14 cellular contexts compared by ENCODE assay signal in genomic region chr2:170298115-170298514, GRCh38.
A peak's percentile ranks its signal among the peaks of the same experiment; 100 is the strongest.
DNase-seq lines count a peak whose midpoint lies in the region; ATAC-seq lines count a peak whose summit lies in the region.
"Had no signal": no experiment of that assay in that cellular context is flagged by ENCODE, and none has a peak within 500 bp of the region (broad histone marks: within the 10 kb centered on the region; RNA-seq: fewer than 3 reads in every experiment).

No MANE protein-coding gene starts in this region.

- H3K27ac Mint-ChIP-seq in stimulated activated naive B cell treated with anti-CD40 and anti-IgM and Interleukin-4, amounts not matched to agents 10 μg/mL and 1 μg/mL and 100 μg/mL, for 72 hours, result no peak overlapping the region

- H3K4me3 Mint-ChIP-seq in stimulated activated naive B cell treated with anti-CD40 and anti-IgM and Interleukin-4, amounts not matched to agents 10 μg/mL and 1 μg/mL and 100 μg/mL, for 72 hours, result no peak overlapping the region
- H3K4me3 Mint-ChIP-seq: neural crest cell had no signal

- H3K36me3 Mint-ChIP-seq in stimulated activated naive B cell treated with anti-CD40 and anti-IgM and Interleukin-4, amounts not matched to agents 10 μg/mL and 1 μg/mL and 100 μg/mL, for 72 hours, result peaks cover 0 to 2% of the 10 kb centered on the region in 2 donors

- peaks cover 0 to 6% of the 10 kb centered on the region in 2 donors for H3K4me1 Mint-ChIP-seq in stimulated activated naive B cell treated with anti-CD40 and anti-IgM and Interleukin-4, amounts not matched to agents 10 μg/mL and 1 μg/mL and 100 μg/mL, for 72 hours
- H3K4me1 Mint-ChIP-seq: neural crest cell had no signal

- no peaks in the 10 kb centered on the region for H3K27me3 Mint-ChIP-seq in stimulated activated naive B cell treated with anti-CD40 and anti-IgM and Interleukin-4, amounts not matched to agents 10 μg/mL and 1 μg/mL and 100 μg/mL, for 72 hours

- H3K9me3 Mint-ChIP-seq in stimulated activated naive B cell treated with anti-CD40 and anti-IgM and Interleukin-4, amounts not matched to agents 10 μg/mL and 1 μg/mL and 100 μg/mL, for 72 hours, result peaks cover 0 to 7% of the 10 kb centered on the region in 2 donors

- peak; percentile 96 for ATAC-seq in GM21786 (IDR thresholded peaks at IDR 0.05; ENCODE audit: unreplicated experiment)
- peak; percentile 80 for ATAC-seq in HG03354 (IDR thresholded peaks at IDR 0.05; ENCODE audit: poor library complexity, severe bottlenecking, unreplicated experiment)
- ATAC-seq in stimulated activated naive B cell treated with anti-CD40 and anti-IgM and Interleukin-4, amounts not matched to agents 10 μg/mL and 1 μg/mL and 100 μg/mL, for 72 hours (replicated peaks), result peak; percentile 80 to 90
- ATAC-seq: gastroesophageal sphincter, left lobe of liver had no signal

- peak; percentile 14 for DNase-seq in NCI-H2171 treated with DMSO at 0.1 percent for 48 hours (lab: John Stamatoyannopoulos, UW)
- DNase-seq in NCI-H2171 (lab: John Stamatoyannopoulos, UW), result no peak
- peak; percentile 3 for DNase-seq in stimulated activated naive B cell treated with anti-CD40 and anti-IgM and Interleukin-4, amounts not matched to agents 10 μg/mL and 1 μg/mL and 100 μg/mL, for 72 hours
- no peak for DNase-seq in NCI-H1436 treated with DMSO at 0.1 percent for 48 hours (lab: John Stamatoyannopoulos, UW)
- no peak for DNase-seq in Ammon's horn (ENCODE audit: low spot score)
- no peak for DNase-seq in activated naive CD4-positive, alpha-beta T cell treated with Interleukin-2 at 50 U/mL for 16 hours
- DNase-seq: 8988T, HCEC 1CT, NCI-H1105 had no signal

Comparison
In these comparisons a context has a peak if more than half of its experiments do, and no peak if none do; other contexts are left out.
1. DNase-seq: peak in NCI-H2171 treated with DMSO at 0.1 percent for 48 hours (single experiment) and stimulated activated naive B cell treated with anti-CD40 and anti-IgM and Interleukin-4, amounts not matched to agents 10 μg/mL and 1 μg/mL and 100 μg/mL, for 72 hours (single experiment); none in NCI-H2171 (single experiment), NCI-H1436 treated with DMSO at 0.1 percent for 48 hours (single experiment), Ammon's horn (single experiment) and activated naive CD4-positive, alpha-beta T cell treated with Interleukin-2 at 50 U/mL for 16 hours (single experiment).
2. Peak in every context shown above with its lines, with median percentiles within 50 percentile points of each other: ATAC-seq.